In genomic region chr5:153781325-153781724, GRCh38 we compare ENCODE assay signal across 21 cellular contexts.
"Had no signal": no experiment of that assay in that cellular context is flagged by ENCODE, and none has a peak within 500 bp of the region (broad histone marks: within the 10 kb centered on the region; RNA-seq: fewer than 3 reads in every experiment).

No MANE protein-coding gene starts in this region.

- H3K9ac ChIP-seq: neural progenitor cell had no signal

- H3K27me3 ChIP-seq: body of pancreas, neural progenitor cell, ovary, right lobe of liver, transverse colon had no signal

- H2AFZ ChIP-seq: neural progenitor cell had no signal

- H3K4me1 ChIP-seq: body of pancreas, psoas muscle, right lobe of liver, transverse colon had no signal

- H3K4me2 ChIP-seq: neural progenitor cell had no signal

- H3K36me3 ChIP-seq: neural progenitor cell, ovary, right lobe of liver, transverse colon had no signal

- DNase-seq: activated CD4-positive, alpha-beta T cell treated with anti-CD3 and anti-CD28 coated beads, Interleukin-2, amount 10 ng/mL, durations not matched to agents 24 days and 14 days; activated CD8-positive, alpha-beta T cell treated with anti-CD3 and anti-CD28 coated beads, Interleukin-2, amount 10 ng/mL, durations not matched to agents 7 days and 5 days; activated naive CD4-positive, alpha-beta T cell treated with anti-CD3 and anti-CD28 coated beads for 36 hours; activated T-cell treated with anti-CD3 and anti-CD28 coated beads, Interleukin-2, amount 50 U/mL, for 24 hours; body of pancreas; dermis blood vessel endothelial cell; effector memory CD4-positive, alpha-beta T cell; head of caudate nucleus; ovary; psoas muscle; right lobe of liver; small intestine; stimulated activated CD4-positive, alpha-beta T cell treated with anti-CD3 and anti-CD28 coated beads, Interleukin-15, amount 100 ng/mL, for 24 hours; stimulated activated CD4-positive, alpha-beta T cell treated with anti-CD3 and anti-CD28 coated beads, Interleukin-2, amount 100 ng/mL, for 48 hours; T-helper 2 cell; transverse colon had no signal

- FAIRE-seq: frontal cortex, keratinocyte, small intestine had no signal

- H3K4me3 ChIP-seq: body of pancreas, lung, neural progenitor cell, ovary, psoas muscle, right lobe of liver, transverse colon had no signal

- H3K9me3 ChIP-seq: body of pancreas, ovary, psoas muscle, right lobe of liver, transverse colon had no signal

- H3K27ac ChIP-seq: body of pancreas, epithelial cell of prostate, neural progenitor cell, ovary, psoas muscle, right lobe of liver, transverse colon had no signal
